ENCODE assay signal across 1 cellular context in the genomic region with DNA sequence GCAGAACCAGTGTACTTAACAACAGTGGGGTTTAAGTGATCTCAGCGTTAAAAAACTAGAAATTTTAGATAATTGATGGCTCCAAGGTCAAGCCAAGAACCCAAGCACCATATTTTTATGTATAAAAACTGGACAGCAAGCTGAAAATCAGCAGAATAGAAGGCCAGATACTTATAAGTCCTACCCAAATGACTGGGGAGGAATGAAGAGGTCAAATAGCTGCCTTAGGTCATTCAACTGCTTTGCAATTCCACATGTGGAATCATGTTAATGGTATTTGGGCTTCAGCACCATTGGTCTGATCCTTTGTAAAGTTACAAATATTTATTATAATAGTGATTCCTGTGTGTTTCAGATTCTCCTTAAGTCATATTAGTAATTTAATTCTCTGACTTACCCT.
TF ChIP-seq lines count a peak whose summit lies in the region.

No MANE protein-coding gene starts in this region.

TF ChIP-seq in liver, 16 proteins besides CTCF, POLR2A, EP300 and RAD21 (continued from another document):
- TF ChIP-seq, protein P1, sequence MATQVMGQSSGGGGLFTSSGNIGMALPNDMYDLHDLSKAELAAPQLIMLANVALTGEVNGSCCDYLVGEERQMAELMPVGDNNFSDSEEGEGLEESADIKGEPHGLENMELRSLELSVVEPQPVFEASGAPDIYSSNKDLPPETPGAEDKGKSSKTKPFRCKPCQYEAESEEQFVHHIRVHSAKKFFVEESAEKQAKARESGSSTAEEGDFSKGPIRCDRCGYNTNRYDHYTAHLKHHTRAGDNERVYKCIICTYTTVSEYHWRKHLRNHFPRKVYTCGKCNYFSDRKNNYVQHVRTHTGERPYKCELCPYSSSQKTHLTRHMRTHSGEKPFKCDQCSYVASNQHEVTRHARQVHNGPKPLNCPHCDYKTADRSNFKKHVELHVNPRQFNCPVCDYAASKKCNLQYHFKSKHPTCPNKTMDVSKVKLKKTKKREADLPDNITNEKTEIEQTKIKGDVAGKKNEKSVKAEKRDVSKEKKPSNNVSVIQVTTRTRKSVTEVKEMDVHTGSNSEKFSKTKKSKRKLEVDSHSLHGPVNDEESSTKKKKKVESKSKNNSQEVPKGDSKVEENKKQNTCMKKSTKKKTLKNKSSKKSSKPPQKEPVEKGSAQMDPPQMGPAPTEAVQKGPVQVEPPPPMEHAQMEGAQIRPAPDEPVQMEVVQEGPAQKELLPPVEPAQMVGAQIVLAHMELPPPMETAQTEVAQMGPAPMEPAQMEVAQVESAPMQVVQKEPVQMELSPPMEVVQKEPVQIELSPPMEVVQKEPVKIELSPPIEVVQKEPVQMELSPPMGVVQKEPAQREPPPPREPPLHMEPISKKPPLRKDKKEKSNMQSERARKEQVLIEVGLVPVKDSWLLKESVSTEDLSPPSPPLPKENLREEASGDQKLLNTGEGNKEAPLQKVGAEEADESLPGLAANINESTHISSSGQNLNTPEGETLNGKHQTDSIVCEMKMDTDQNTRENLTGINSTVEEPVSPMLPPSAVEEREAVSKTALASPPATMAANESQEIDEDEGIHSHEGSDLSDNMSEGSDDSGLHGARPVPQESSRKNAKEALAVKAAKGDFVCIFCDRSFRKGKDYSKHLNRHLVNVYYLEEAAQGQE (IDR thresholded peaks at IDR 0.05): peak; percentile 92
- TF ChIP-seq HNF4G (IDR thresholded peaks at IDR 0.05) (no peak), YY1 (IDR thresholded peaks at IDR 0.05) (no peak), HNF4A (conservative IDR thresholded peaks at IDR 0.05) (no peak), RXRA (IDR thresholded peaks at IDR 0.05) (peak; percentile 56 to 66), GABPA (IDR thresholded peaks at IDR 0.05 in 1 of 2, conservative IDR thresholded peaks at IDR 0.05 in 1 of 2) (no peak), TAF1 (conservative IDR thresholded peaks at IDR 0.05) (no peak), FOXA2 (IDR thresholded peaks at IDR 0.05) (no peak), EGR1 (IDR thresholded peaks at IDR 0.05; ENCODE audit: low read depth in 2 of 2) (no peak), NR2F2 (IDR thresholded peaks at IDR 0.05) (peak; percentile 97), JUND (IDR thresholded peaks at IDR 0.05) (peak in 1 of 2 donors; percentile 21), SP1 (IDR thresholded peaks at IDR 0.05) (no peak)
- TF ChIP-seq, protein P2, sequence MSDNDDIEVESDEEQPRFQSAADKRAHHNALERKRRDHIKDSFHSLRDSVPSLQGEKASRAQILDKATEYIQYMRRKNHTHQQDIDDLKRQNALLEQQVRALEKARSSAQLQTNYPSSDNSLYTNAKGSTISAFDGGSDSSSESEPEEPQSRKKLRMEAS (IDR thresholded peaks at IDR 0.05): no peak
- TF ChIP-seq, protein P3, sequence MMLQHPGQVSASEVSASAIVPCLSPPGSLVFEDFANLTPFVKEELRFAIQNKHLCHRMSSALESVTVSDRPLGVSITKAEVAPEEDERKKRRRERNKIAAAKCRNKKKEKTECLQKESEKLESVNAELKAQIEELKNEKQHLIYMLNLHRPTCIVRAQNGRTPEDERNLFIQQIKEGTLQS (IDR thresholded peaks at IDR 0.05): no peak
TF ChIP-seq in liver: peak in this region for 4.
